25 cellular contexts compared by ENCODE assay signal in genomic region chr2:52467189-52467588, GRCh38.
"Had no signal": no experiment of that assay in that cellular context is flagged by ENCODE, and none has a peak within 500 bp of the region (broad histone marks: within the 10 kb centered on the region; RNA-seq: fewer than 3 reads in every experiment).

No MANE protein-coding gene starts in this region.

- H3K79me2 ChIP-seq: parathyroid adenoma had no signal

- H3K9ac ChIP-seq: parathyroid adenoma had no signal

- H3K4me3 ChIP-seq: colonic mucosa, esophagus squamous epithelium, lung, right lobe of liver, suprapubic skin, transverse colon, vagina had no signal

- H3K4me3 Mint-ChIP-seq: dendritic cell treated with granulocyte-macrophage colony-stimulating factor and Interleukin-4, amounts not matched to agents 40 ng/mL and 50 ng/mL, for 4 days; endodermal cell; memory B cell; natural killer cell; neural crest cell; stimulated activated naive CD8-positive, alpha-beta T cell treated with anti-CD3 and anti-CD28 coated beads, Interleukin-15, amount 100 ng/mL, for 72 hours had no signal

- H3K36me3 Mint-ChIP-seq: memory B cell, natural killer cell had no signal

- H3K9me3 ChIP-seq: colonic mucosa, esophagus squamous epithelium, right lobe of liver, suprapubic skin, transverse colon, vagina had no signal

- H3K27ac ChIP-seq: colonic mucosa, epithelial cell of prostate, esophagus squamous epithelium, parathyroid adenoma, right lobe of liver, suprapubic skin, transverse colon, vagina had no signal

- DNase-seq: colonic mucosa; effector CD8-positive, alpha-beta T cell; endodermal cell; esophagus squamous epithelium; kidney; natural killer cell; right lobe of liver; small intestine; stimulated activated CD4-positive, alpha-beta T cell treated with anti-CD3 and anti-CD28 coated beads, Interleukin-12 subunit alpha, Interleukin-12 subunit beta, amount 100 ng/mL, for 4 hours; stimulated activated CD4-positive, alpha-beta T cell treated with anti-CD3 and anti-CD28 coated beads, Interleukin-1b, Interleukin-23, amount 100 ng/mL, for 48 hours; stimulated activated CD4-positive, alpha-beta T cell treated with anti-CD3 and anti-CD28 coated beads, Interleukin-4, amount 100 ng/mL, for 1 hour; stimulated activated CD8-positive, alpha-beta memory T cell treated with anti-CD3 and anti-CD28 coated beads, Interleukin-4, amount 100 ng/mL, for 48 hours; stimulated activated naive CD4-positive, alpha-beta T cell; stimulated activated naive CD8-positive, alpha-beta T cell treated with anti-CD3 and anti-CD28 coated beads, Interleukin-15, amount 100 ng/mL, for 72 hours; transverse colon had no signal

- H2AFZ ChIP-seq: parathyroid adenoma had no signal

- ATAC-seq: left lobe of liver; natural killer cell; right lobe of liver; stimulated activated naive CD8-positive, alpha-beta T cell treated with anti-CD3 and anti-CD28 coated beads, Interleukin-15, amount 100 ng/mL, for 72 hours had no signal

- H3K9me3 Mint-ChIP-seq: neural crest cell had no signal

- H3K4me1 ChIP-seq: colonic mucosa, esophagus squamous epithelium, parathyroid adenoma, suprapubic skin, transverse colon, vagina had no signal

- H3K36me3 ChIP-seq: colonic mucosa, esophagus squamous epithelium, right lobe of liver, suprapubic skin, transverse colon, vagina had no signal

- H3K27me3 Mint-ChIP-seq: dendritic cell treated with granulocyte-macrophage colony-stimulating factor and Interleukin-4, amounts not matched to agents 40 ng/mL and 50 ng/mL, for 4 days; memory B cell; progenitor cell of endocrine pancreas; stimulated activated naive CD8-positive, alpha-beta T cell treated with anti-CD3 and anti-CD28 coated beads, Interleukin-15, amount 100 ng/mL, for 72 hours had no signal

- H3K27ac Mint-ChIP-seq: dendritic cell treated with granulocyte-macrophage colony-stimulating factor and Interleukin-4, amounts not matched to agents 40 ng/mL and 50 ng/mL, for 4 days; endodermal cell; memory B cell; natural killer cell; progenitor cell of endocrine pancreas; stimulated activated naive CD8-positive, alpha-beta T cell treated with anti-CD3 and anti-CD28 coated beads, Interleukin-15, amount 100 ng/mL, for 72 hours had no signal

- H3K27me3 ChIP-seq: colonic mucosa, esophagus squamous epithelium, right lobe of liver, suprapubic skin, transverse colon, vagina had no signal

- H3K4me1 Mint-ChIP-seq: memory B cell; natural killer cell; stimulated activated naive CD8-positive, alpha-beta T cell treated with anti-CD3 and anti-CD28 coated beads, Interleukin-15, amount 100 ng/mL, for 72 hours had no signal
